In the genomic region with DNA sequence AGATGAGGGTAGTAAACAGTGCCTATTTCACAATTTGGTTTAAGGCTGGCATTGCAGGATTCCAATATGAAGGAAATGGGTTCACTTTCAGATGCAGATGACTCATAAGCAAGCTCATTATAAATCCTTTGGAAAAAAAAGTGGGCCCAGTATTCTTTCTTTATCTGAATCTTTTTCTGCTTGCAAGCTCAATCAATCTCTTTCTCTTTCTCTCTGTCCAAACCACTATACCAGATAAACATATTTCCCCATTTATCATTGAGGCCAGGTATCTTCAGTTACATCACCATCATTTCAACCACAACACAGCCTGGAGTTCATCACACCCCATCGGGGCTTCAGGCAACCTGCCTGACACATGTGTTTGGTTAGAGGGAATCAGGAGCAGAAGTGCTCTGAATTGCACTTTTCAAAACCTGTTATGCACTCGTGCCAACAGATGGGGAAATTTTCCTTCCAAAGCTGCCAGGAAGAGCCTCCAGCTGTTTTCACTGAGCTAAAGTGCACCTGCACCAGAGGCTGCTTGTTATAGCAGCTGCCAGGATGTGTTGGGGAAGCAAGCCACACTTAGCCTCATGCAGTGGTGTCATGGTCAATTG, we compare ENCODE assay signal across 11 cellular contexts. TPM values are rescaled to one million over a fixed set of nuclear protein-coding genes. Genes with fewer than 3 reads are reported as not detected.
DNase-seq lines count a peak whose midpoint lies in the region; ATAC-seq lines count a peak whose summit lies in the region.
"Had no signal": no experiment of that assay in that cellular context is flagged by ENCODE, and none has a peak within 500 bp of the region (broad histone marks: within the 10 kb centered on the region; RNA-seq: fewer than 3 reads in every experiment).

No MANE protein-coding gene starts in this region.

- ATAC-seq in esophagus mucosa (peak; percentile 63), GM19023 (IDR thresholded peaks at IDR 0.05; ENCODE audit: unreplicated experiment) (no peak), HG02571 (IDR thresholded peaks at IDR 0.05; ENCODE audit: unreplicated experiment) (no peak)
- ATAC-seq: mucosa of descending colon, T-cell had no signal

- DNase-seq in NCI-H524 (lab: John Stamatoyannopoulos, UW) (peak; percentile 17 to 62), NCI-H524 treated with DMSO at 0.1 percent for 48 hours (lab: John Stamatoyannopoulos, UW) (no peak), NCI-H510A (lab: John Stamatoyannopoulos, UW) (peak; percentile 37), stromal cell of bone marrow (ENCODE audit: low read depth) (peak; percentile 33), UCSD-AML1 (lab: John Stamatoyannopoulos, UW; ENCODE audit: unreplicated experiment) (no peak)
- DNase-seq: mucosa of descending colon, NCI-H1930, T-cell had no signal

RNA-seq across cellular contexts. Expression of a gene that starts 30.0 kb away (rescaled TPM):
- total RNA-seq in esophagus mucosa: 1.3 TPM

Comparison
In these comparisons a context has a peak if more than half of its experiments do, and no peak if none do; other contexts are left out.
1. DNase-seq: peak in NCI-H524 (2 of 2), NCI-H510A (single experiment) and stromal cell of bone marrow (single experiment); none in NCI-H524 treated with DMSO at 0.1 percent for 48 hours (single experiment) and UCSD-AML1 (single experiment).